14 cellular contexts compared by ENCODE assay signal in genomic region chr2:157488877-157489276, GRCh38. TPM values are rescaled to one million over a fixed set of nuclear protein-coding genes. Genes with fewer than 3 reads are reported as not detected.
DNase-seq lines count a peak whose midpoint lies in the region; ATAC-seq and TF ChIP-seq lines count a peak whose summit lies in the region.
"Had no signal": no experiment of that assay in that cellular context is flagged by ENCODE, and none has a peak within 500 bp of the region (broad histone marks: within the 10 kb centered on the region; RNA-seq: fewer than 3 reads in every experiment).

No MANE protein-coding gene starts in this region.

- no peak overlapping the region for H4K8ac ChIP-seq in trophoblast cell (ENCODE audit: low read depth, low read length)

- H3K14ac ChIP-seq in trophoblast cell (ENCODE audit: low read length): no peak overlapping the region

- H3K9ac ChIP-seq in endodermal cell (ENCODE audit: extremely low read depth, low read length, poor library complexity, severe bottlenecking) (no peak overlapping the region), trophoblast cell (ENCODE audit: low read length) (no peak overlapping the region)
- H3K9ac ChIP-seq: parathyroid adenoma had no signal

- WGBS in endodermal cell (ENCODE audit: insufficient coverage in 1 of 2, insufficient read length in 1 of 2), 2 experiments: 85% methylated on average over 3 of the region's 3 CpGs; no CpG with 5 or more reads in 1 of the 2 experiments
- WGBS in trophoblast cell (ENCODE audit: extremely low coverage, insufficient coverage, insufficient read length): no CpG with 5 or more reads among the region's 3 CpGs

- no peak overlapping the region for H2BK12ac ChIP-seq in trophoblast cell (ENCODE audit: low read length)

- H4K91ac ChIP-seq in trophoblast cell (ENCODE audit: low read depth, low read length): no peak overlapping the region

- H3K23ac ChIP-seq in trophoblast cell (ENCODE audit: low read length): peak overlapping the region; percentile 90

- no peak overlapping the region for H3K4ac ChIP-seq in trophoblast cell (ENCODE audit: low read depth, low read length)

- peaks cover 9% of the 10 kb centered on the region for H3K4me1 ChIP-seq in endodermal cell (ENCODE audit: control insufficient read depth, insufficient read depth, low read length)
- H3K4me1 ChIP-seq in trophoblast cell (ENCODE audit: control insufficient read depth in 1 of 2, insufficient read depth in 2 of 2, low read length in 2 of 2): no peaks in the 10 kb centered on the region
- H3K4me1 ChIP-seq in HAP-1: no peaks in the 10 kb centered on the region
- H3K4me1 ChIP-seq: parathyroid adenoma, SJSA1 had no signal

- H3K4me2 ChIP-seq in trophoblast cell (ENCODE audit: low read length): no peak overlapping the region

- H2BK5ac ChIP-seq in trophoblast cell (ENCODE audit: low read depth, low read length, poor library complexity): no peak overlapping the region

- H3K27me3 ChIP-seq in endodermal cell (ENCODE audit: control insufficient read depth, insufficient read depth, low read length, poor library complexity, severe bottlenecking) (no peaks in the 10 kb centered on the region), trophoblast cell (ENCODE audit: insufficient read depth, low read length) (no peaks in the 10 kb centered on the region), HAP-1 (ENCODE audit: low read depth) (peaks cover 11% of the 10 kb centered on the region)
- H3K27me3 ChIP-seq: SJSA1 had no signal

- H2AFZ ChIP-seq in trophoblast cell (ENCODE audit: insufficient read depth, low read length, poor library complexity): no peak overlapping the region
- H2AFZ ChIP-seq: parathyroid adenoma had no signal

- no peak for ATAC-seq in HG03159 (IDR thresholded peaks at IDR 0.05; ENCODE audit: unreplicated experiment)

- no peaks in the 10 kb centered on the region for H3K79me2 ChIP-seq in trophoblast cell (ENCODE audit: control insufficient read depth, insufficient read depth, low read length, poor library complexity)
- H3K79me2 ChIP-seq: parathyroid adenoma had no signal

- no peak overlapping the region for H3K4me3 Mint-ChIP-seq in endodermal cell

- TF ChIP-seq CTCF in endodermal cell (conservative IDR thresholded peaks at IDR 0.05): no peak

- no peak overlapping the region for H4K12ac ChIP-seq in trophoblast cell (ENCODE audit: low read depth, low read length)

- H3K36me3 ChIP-seq in endodermal cell (ENCODE audit: control insufficient read depth, insufficient read depth, low read length) (no peaks in the 10 kb centered on the region), trophoblast cell (ENCODE audit: control insufficient read depth in 1 of 2, insufficient read depth in 2 of 2, low read length in 2 of 2) (no peaks in the 10 kb centered on the region), HAP-1 (replicated peaks) (no peaks in the 10 kb centered on the region)
- H3K36me3 ChIP-seq: SJSA1 had no signal

- H3K27ac ChIP-seq in endodermal cell (ENCODE audit: low read depth, low read length) (no peak overlapping the region), trophoblast cell (ENCODE audit: low read depth, low read length) (no peak overlapping the region)
- H3K27ac ChIP-seq: 22Rv1, parathyroid adenoma, SJSA1 had no signal

- peaks cover 5% of the 10 kb centered on the region for H3K4me1 Mint-ChIP-seq in endodermal cell

- no peaks in the 10 kb centered on the region for H3K36me3 Mint-ChIP-seq in endodermal cell (ENCODE audit: low read depth)

- H2AK5ac ChIP-seq in trophoblast cell (ENCODE audit: low read length): no peak overlapping the region

- DNase-seq in DMS53 (lab: John Stamatoyannopoulos, UW) (peak; percentile 28), DMS53 treated with DMSO at 0.1 percent for 48 hours (lab: John Stamatoyannopoulos, UW; ENCODE audit: unreplicated experiment) (no peak), NCI-H2029 (lab: John Stamatoyannopoulos, UW) (peak; percentile 3), endodermal cell (peak; percentile 45), trophoblast cell (no peak), HAP-1 (ENCODE audit: low spot score in 2 of 2) (no peak), NOMO-1 (lab: John Stamatoyannopoulos, UW; ENCODE audit: unreplicated experiment in 2 of 2) (no peak)
- DNase-seq: activated CD4-positive, alpha-beta T cell treated with anti-CD3 and anti-CD28 coated beads for 4 hours; activated naive CD4-positive, alpha-beta T cell treated with Interleukin-2 at 50 U/mL for 16 hours; foreskin fibroblast had no signal

- no peak overlapping the region for H3K27ac Mint-ChIP-seq in endodermal cell

- no peak overlapping the region for H3K18ac ChIP-seq in trophoblast cell (ENCODE audit: low read length)

- no peaks in the 10 kb centered on the region for H3K9me3 Mint-ChIP-seq in endodermal cell

- no peak overlapping the region for H3K4me3 ChIP-seq in endodermal cell (ENCODE audit: low read length)
- no peak overlapping the region for H3K4me3 ChIP-seq in trophoblast cell (ENCODE audit: low read depth, low read length)
- H3K4me3 ChIP-seq in HAP-1: no peak overlapping the region
- H3K4me3 ChIP-seq: SJSA1 had no signal

- H3K27me3 Mint-ChIP-seq in endodermal cell (ENCODE audit: insufficient read depth): peaks cover 3% of the 10 kb centered on the region

- in situ Hi-C loops in HAP-1 (cut with MboI; ENCODE audit: low sequenced_read_pairs): no loop called here

- no peaks in the 10 kb centered on the region for H3K79me1 ChIP-seq in trophoblast cell (ENCODE audit: low read length)

- no peak overlapping the region for H2BK120ac ChIP-seq in trophoblast cell (ENCODE audit: insufficient read depth, low read length, poor library complexity)

- H3K9me3 ChIP-seq in endodermal cell (ENCODE audit: control insufficient read depth, low read length) (no peaks in the 10 kb centered on the region), trophoblast cell (ENCODE audit: insufficient read depth, low read depth, low read length) (no peaks in the 10 kb centered on the region), HAP-1 (no peaks in the 10 kb centered on the region)
- H3K9me3 ChIP-seq: SJSA1 had no signal

RNA-seq across cellular contexts. Expression of gene CYTIP, which starts 45.0 kb away (rescaled TPM):
- total RNA-seq in endodermal cell: under 1 TPM in 1 of 2 donors, not detected in 1; 0.31 TPM
- not detected for polyA plus RNA-seq in endodermal cell (2013, experiment 1 of 2)
- not detected for polyA plus RNA-seq in endodermal cell (2013, experiment 2 of 2)
- 0.10 and 0.25 TPM in 2 replicates for polyA plus RNA-seq in trophoblast cell (2013)
- total RNA-seq: SJSA1 had no signal

Comparison
In these comparisons a context has a peak if more than half of its experiments do, and no peak if none do; other contexts are left out.
1. DNase-seq: peak in DMS53 (single experiment), NCI-H2029 (single experiment) and endodermal cell (single experiment); none in DMS53 treated with DMSO at 0.1 percent for 48 hours (single experiment), trophoblast cell (0 of 2), HAP-1 (0 of 2) and NOMO-1 (0 of 2).